Comparison of ENCODE assay signal across 1 cellular context in genomic region chr19:40921005-40921897, GRCh38.
TF ChIP-seq lines count a peak whose summit lies in the region.

No MANE protein-coding gene starts in this region.

TF ChIP-seq in K562, 482 proteins besides CTCF, POLR2A, EP300 and RAD21 (continued from another document and continues in another):
- no peak for TF ChIP-seq CHD7 (IDR thresholded peaks at IDR 0.05; ENCODE audit: low read depth, low read length)
- peak; percentile 27; the same call in 1 of the 2 replicates for TF ChIP-seq MAFF (IDR thresholded peaks at IDR 0.05; ENCODE audit: low read length)
- TF ChIP-seq ZNF699 (CRISPR knock-in tag; IDR thresholded peaks at IDR 0.05; ENCODE audit: insufficient replicate concordance) = no peak
- no peak for TF ChIP-seq VEZF1 (CRISPR knock-in tag; IDR thresholded peaks at IDR 0.05)
- TF ChIP-seq RBM17 (IDR thresholded peaks at IDR 0.05; ENCODE audit: borderline replicate concordance, low read depth, low read length) = no peak
- TF ChIP-seq PPARD (CRISPR knock-in tag; IDR thresholded peaks at IDR 0.05) = no peak
- TF ChIP-seq ZFP30 (CRISPR knock-in tag; IDR thresholded peaks at IDR 0.05; ENCODE audit: borderline replicate concordance) = no peak
- TF ChIP-seq SMARCE1 (IDR thresholded peaks at IDR 0.05) = peak; percentile 73
- no peak for TF ChIP-seq NR3C1 (CRISPR knock-in tag; IDR thresholded peaks at IDR 0.05)
- no peak for TF ChIP-seq SP2 (IDR thresholded peaks at IDR 0.05; ENCODE audit: extremely low read depth, low read depth, low read length, poor library complexity, severe bottlenecking)
- TF ChIP-seq RCOR1 (IDR thresholded peaks at IDR 0.05; ENCODE audit: borderline replicate concordance in 1 of 2, low read depth in 2 of 2, low read length in 2 of 2) = peak in 1 of 2 experiments; percentile 71; a peak in 1 of 4 replicates
- TF ChIP-seq, protein P1, sequence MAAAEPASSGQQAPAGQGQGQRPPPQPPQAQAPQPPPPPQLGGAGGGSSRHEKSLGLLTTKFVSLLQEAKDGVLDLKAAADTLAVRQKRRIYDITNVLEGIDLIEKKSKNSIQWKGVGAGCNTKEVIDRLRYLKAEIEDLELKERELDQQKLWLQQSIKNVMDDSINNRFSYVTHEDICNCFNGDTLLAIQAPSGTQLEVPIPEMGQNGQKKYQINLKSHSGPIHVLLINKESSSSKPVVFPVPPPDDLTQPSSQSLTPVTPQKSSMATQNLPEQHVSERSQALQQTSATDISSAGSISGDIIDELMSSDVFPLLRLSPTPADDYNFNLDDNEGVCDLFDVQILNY (CRISPR knock-in tag; IDR thresholded peaks at IDR 0.05) = no peak
- TF ChIP-seq HNRNPK (IDR thresholded peaks at IDR 0.05; ENCODE audit: low read depth, low read length, poor library complexity, severe bottlenecking) = no peak
- TF ChIP-seq HMG20B (CRISPR knock-in tag; IDR thresholded peaks at IDR 0.05) = no peak
- TF ChIP-seq KLF10 (CRISPR knock-in tag; IDR thresholded peaks at IDR 0.05) = no peak
- no peak for TF ChIP-seq ZNF589 (CRISPR knock-in tag; IDR thresholded peaks at IDR 0.05; ENCODE audit: low read depth)
- no peak for TF ChIP-seq ZNF124 (CRISPR knock-in tag; IDR thresholded peaks at IDR 0.05)
- no peak for TF ChIP-seq ZNF561 (CRISPR knock-in tag; conservative IDR thresholded peaks at IDR 0.05)
- TF ChIP-seq CHD1 (IDR thresholded peaks at IDR 0.05; ENCODE audit: low read length) = no peak
- TF ChIP-seq CEBPB (tag; IDR thresholded peaks at IDR 0.05) = no peak
- TF ChIP-seq SMAD4 (CRISPR knock-in tag; conservative IDR thresholded peaks at IDR 0.05) = no peak
- no peak for TF ChIP-seq HNRNPL (IDR thresholded peaks at IDR 0.05; ENCODE audit: low read depth, low read length)
- no peak for TF ChIP-seq PTRF (tag; IDR thresholded peaks at IDR 0.05)
- no peak for TF ChIP-seq BMI1 (IDR thresholded peaks at IDR 0.05; ENCODE audit: low read length)
- TF ChIP-seq PBX2 (CRISPR knock-in tag; IDR thresholded peaks at IDR 0.05; ENCODE audit: low read depth) = no peak
- 0 out of 2 replicates have a peak, but pooled peaks have one; percentile 9 for TF ChIP-seq PBX2 (tag; conservative IDR thresholded peaks at IDR 0.05; ENCODE audit: low read depth)
- no peak for TF ChIP-seq NFYB (IDR thresholded peaks at IDR 0.05; ENCODE audit: extremely low read depth, insufficient read length)
- TF ChIP-seq KLF6 (CRISPR knock-in tag; IDR thresholded peaks at IDR 0.05; ENCODE audit: borderline replicate concordance) = no peak
- no peak for TF ChIP-seq SRSF3 (IDR thresholded peaks at IDR 0.05; ENCODE audit: insufficient read depth, low read length)
- TF ChIP-seq ARID3B (CRISPR knock-in tag; IDR thresholded peaks at IDR 0.05; ENCODE audit: borderline replicate concordance) = no peak
- TF ChIP-seq MXI1 (IDR thresholded peaks at IDR 0.05; ENCODE audit: low read depth, low read length) = no peak
- no peak for TF ChIP-seq CTCFL (IDR thresholded peaks at IDR 0.05; ENCODE audit: borderline replicate concordance, insufficient read depth, low read depth, low read length, poor library complexity, severe bottlenecking)
- TF ChIP-seq GTF2B (IDR thresholded peaks at IDR 0.05; ENCODE audit: extremely low read depth, insufficient read length) = no peak
- TF ChIP-seq TEAD2 (tag; IDR thresholded peaks at IDR 0.05) = no peak
- TF ChIP-seq LCOR (CRISPR knock-in tag; IDR thresholded peaks at IDR 0.05) = no peak
- no peak for TF ChIP-seq ETV1 (tag; conservative IDR thresholded peaks at IDR 0.05; ENCODE audit: low read depth)
- no peak for TF ChIP-seq ZC3H8 (IDR thresholded peaks at IDR 0.05)
- no peak for TF ChIP-seq PTBP1 (IDR thresholded peaks at IDR 0.05; ENCODE audit: low read depth, low read length)
- no peak for TF ChIP-seq IRF1 (CRISPR knock-in tag; IDR thresholded peaks at IDR 0.05; ENCODE audit: borderline replicate concordance)
- TF ChIP-seq ZNF696 (CRISPR knock-in tag; conservative IDR thresholded peaks at IDR 0.05) = no peak
- no peak for TF ChIP-seq ZNF511 (CRISPR knock-in tag; IDR thresholded peaks at IDR 0.05)
